In the genomic region with DNA sequence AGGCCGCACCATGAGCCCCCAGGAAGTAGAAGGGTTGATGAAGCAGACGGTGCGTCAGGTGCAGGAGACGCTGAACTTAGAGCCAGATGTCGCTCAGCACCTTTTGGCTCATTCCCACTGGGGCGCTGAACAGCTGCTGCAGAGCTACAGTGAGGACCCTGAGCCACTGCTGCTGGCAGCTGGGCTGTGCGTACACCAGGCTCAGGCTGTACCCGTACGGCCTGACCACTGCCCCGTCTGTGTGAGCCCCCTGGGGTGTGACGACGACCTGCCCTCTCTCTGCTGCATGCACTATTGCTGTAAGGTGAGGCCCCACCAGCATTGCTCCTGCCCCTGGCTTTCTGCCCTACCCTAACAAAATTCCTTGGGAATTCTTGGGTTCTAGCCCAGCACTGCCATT, we compare ENCODE assay signal across 21 cellular contexts. TPM values are rescaled to one million over a fixed set of nuclear protein-coding genes. Genes with fewer than 3 reads are reported as not detected.
A peak's percentile ranks its signal among the peaks of the same experiment; 100 is the strongest.
DNase-seq lines count a peak whose midpoint lies in the region; ATAC-seq, FAIRE-seq and TF ChIP-seq lines count a peak whose summit lies in the region.
"Had no signal": no experiment of that assay in that cellular context is flagged by ENCODE, and none has a peak within 500 bp of the region (broad histone marks: within the 10 kb centered on the region; RNA-seq: fewer than 3 reads in every experiment).

No MANE protein-coding gene starts in this region.

- no peak for TF ChIP-seq EP300 in K562 (IDR thresholded peaks at IDR 0.05; ENCODE audit: low read length)

- no peak overlapping the region for H3K4me2 ChIP-seq in K562 (ENCODE audit: insufficient read depth, low read length)
- H3K4me2 ChIP-seq: BLaER1 treated with 17β-estradiol and CSF1 and Interleukin-3, amounts not matched to agents 10 nM and 100 nM; GM23338 had no signal

- ATAC-seq in K562, result no peak
- ATAC-seq in stimulated activated effector memory CD8-positive, alpha-beta T cell treated with anti-CD3 and anti-CD28 coated beads, Interleukin-12 subunit alpha, Interleukin-12 subunit beta, amount 100 ng/mL, for 72 hours, result peak; percentile 17
- ATAC-seq: CD8-positive, alpha-beta T cell; GM23338 had no signal

- no peaks in the 10 kb centered on the region for H3K36me3 ChIP-seq in K562 (ENCODE audit: control insufficient read depth, insufficient read depth, low read length)

- no peaks in the 10 kb centered on the region for H3K27me3 ChIP-seq in K562 (ENCODE audit: control insufficient read depth in 2 of 2, insufficient read depth in 2 of 2, low read length in 2 of 2)
- H3K27me3 ChIP-seq: BLaER1 treated with 17β-estradiol and CSF1 and Interleukin-3, amounts not matched to agents 10 nM and 100 nM had no signal

- no peaks in the 10 kb centered on the region for H3K79me2 ChIP-seq in K562 (ENCODE audit: control insufficient read depth, insufficient read depth, low read length)

- no peaks in the 10 kb centered on the region for H3K9me3 Mint-ChIP-seq in stimulated activated effector memory CD8-positive, alpha-beta T cell treated with anti-CD3 and anti-CD28 coated beads, Interleukin-12 subunit alpha, Interleukin-12 subunit beta, amount 100 ng/mL, for 72 hours
- H3K9me3 Mint-ChIP-seq: CD8-positive, alpha-beta T cell; GM23338 had no signal

- no peak overlapping the region for H3K4me3 Mint-ChIP-seq in stimulated activated effector memory CD8-positive, alpha-beta T cell treated with anti-CD3 and anti-CD28 coated beads, Interleukin-12 subunit alpha, Interleukin-12 subunit beta, amount 100 ng/mL, for 72 hours
- H3K4me3 Mint-ChIP-seq: CD8-positive, alpha-beta T cell; GM23338 had no signal

- H3K9ac ChIP-seq in K562 (ENCODE audit: insufficient read depth in 1 of 2, low read depth in 2 of 2, low read length in 2 of 2), result peak overlapping the region in 1 of 2 experiments; percentile 61; a peak in 2 of 4 replicates
- H3K9ac ChIP-seq: BLaER1 treated with 17β-estradiol and CSF1 and Interleukin-3, amounts not matched to agents 10 nM and 100 nM had no signal

- TF ChIP-seq POLR2A in K562 (conservative IDR thresholded peaks at IDR 0.05), result no peak

- in situ Hi-C loops in K562 (cut with MboI), result no loop called here

- no peaks in the 10 kb centered on the region for H3K9me3 ChIP-seq in K562 (replicated peaks; ENCODE audit: control insufficient read depth, insufficient read depth, low read depth, low read length)
- H3K9me3 ChIP-seq: BLaER1 treated with 17β-estradiol and CSF1 and Interleukin-3, amounts not matched to agents 10 nM and 100 nM had no signal

- no TSS peak for BruUV-seq in K562 (replicated peaks; lab: Mats Ljungman, UMichigan)

- peaks cover 12 to 25% of the 10 kb centered on the region in 2 experiments; a peak in 4 of 5 replicates for H3K4me1 ChIP-seq in K562 (replicated peaks in 1 of 2; ENCODE audit: control insufficient read depth in 2 of 2, insufficient read depth in 2 of 2, low read length in 2 of 2)

- POLR2A ChIA-PET in K562 (lab: Yijun Ruan, JAX) (interaction anchor here (0.7 to 10.7 kb wide), 4 partner anchors 10 to 34 kb away, joined by 3 to 118 read pairs (median 6); a partner anchor contains a TSS), GM10248 (lab: Yijun Ruan, JAX) (no interaction called here)

- WGBS in K562 (ENCODE audit: insufficient coverage, low coverage, missing lambda C conversion rate), result 63% methylated on average over 12 of the region's 12 CpGs

- DNase-seq in DMS 273 treated with DMSO at 0.1 percent for 48 hours (lab: John Stamatoyannopoulos, UW) (peak; percentile 65), NCI-H1694 (lab: John Stamatoyannopoulos, UW) (peak; percentile 35), K562 (ENCODE audit: extremely low read depth in 1 of 4, low spot score in 3 of 4) (no peak), GM10248 (ENCODE audit: extremely low spot score) (no peak), DMS53 treated with DMSO at 0.1 percent for 48 hours (lab: John Stamatoyannopoulos, UW; ENCODE audit: unreplicated experiment) (no peak), SIG-M5 treated with dmso at 0.1 percent for 504 hours (lab: John Stamatoyannopoulos, UW; ENCODE audit: unreplicated experiment) (no peak)
- no peak for DNase-seq in stimulated activated effector memory CD8-positive, alpha-beta T cell treated with anti-CD3 and anti-CD28 coated beads, Interleukin-12 subunit alpha, Interleukin-12 subunit beta, amount 100 ng/mL, for 72 hours (ENCODE audit: low spot score in 2 of 2)
- DNase-seq: CD8-positive, alpha-beta T cell; DND-41; KBM-7; MV-4-11; NCI-H187 treated with DMSO at 0.1 percent for 48 hours; NCI-H345; SIG-M5; T-helper 1 cell had no signal

- peaks cover 35% of the 10 kb centered on the region for H3K36me3 Mint-ChIP-seq in stimulated activated effector memory CD8-positive, alpha-beta T cell treated with anti-CD3 and anti-CD28 coated beads, Interleukin-12 subunit alpha, Interleukin-12 subunit beta, amount 100 ng/mL, for 72 hours

- CTCF ChIA-PET in K562 (lab: Yijun Ruan, JAX; ENCODE audit: low intra/inter-chr PET ratio) (no interaction called here), GM10248 (lab: Yijun Ruan, JAX) (interaction anchor here (1.0 to 1.1 kb wide), 2 partner anchors 8 to 12 kb away, joined by 5 to 6 read pairs; a partner anchor contains a TSS)

- H3K27ac Mint-ChIP-seq in stimulated activated effector memory CD8-positive, alpha-beta T cell treated with anti-CD3 and anti-CD28 coated beads, Interleukin-12 subunit alpha, Interleukin-12 subunit beta, amount 100 ng/mL, for 72 hours, result peak overlapping the region; percentile 34
- H3K27ac Mint-ChIP-seq: GM23338 had no signal

- no peak for TF ChIP-seq RAD21 in K562 (CRISPR knock-in tag; conservative IDR thresholded peaks at IDR 0.05 in 1 of 2, IDR thresholded peaks at IDR 0.05 in 1 of 2)

- H4K20me1 ChIP-seq in K562 (replicated peaks; ENCODE audit: control insufficient read depth, insufficient read depth, low read length), result no peaks in the 10 kb centered on the region
- H4K20me1 ChIP-seq: BLaER1 treated with 17β-estradiol and CSF1 and Interleukin-3, amounts not matched to agents 10 nM and 100 nM had no signal

- H3K9me1 ChIP-seq in K562 (ENCODE audit: control insufficient read depth, insufficient read depth, low read length), result no peaks in the 10 kb centered on the region

- H3K27ac ChIP-seq in K562 (ENCODE audit: extremely low read depth, low read depth, low read length), result no peak overlapping the region
- H3K27ac ChIP-seq: BLaER1 treated with 17β-estradiol and CSF1 and Interleukin-3, amounts not matched to agents 10 nM and 100 nM; RWPE1 had no signal

- FAIRE-seq in K562 (lab: Jason Lieb, UNC), result no peak
- FAIRE-seq: D721Med, G401.6, GM19239 had no signal

- peaks cover 9% of the 10 kb centered on the region for H3K4me1 Mint-ChIP-seq in stimulated activated effector memory CD8-positive, alpha-beta T cell treated with anti-CD3 and anti-CD28 coated beads, Interleukin-12 subunit alpha, Interleukin-12 subunit beta, amount 100 ng/mL, for 72 hours

- H2AFZ ChIP-seq in K562 (ENCODE audit: low read depth, low read length), result no peak overlapping the region
- H2AFZ ChIP-seq: GM23338 had no signal

- no peak overlapping the region for H3K4me3 ChIP-seq in K562
- H3K4me3 ChIP-seq: BLaER1 treated with 17β-estradiol and CSF1 and Interleukin-3, amounts not matched to agents 10 nM and 100 nM; GM23338 had no signal

- intact Hi-C loops in K562 (cut with micrococcal nuclease), result no loop called here

- no peak for TF ChIP-seq CTCF in K562 (IDR thresholded peaks at IDR 0.05 in 2 of 3, conservative IDR thresholded peaks at IDR 0.05 in 1 of 3; ENCODE audit: insufficient read depth in 2 of 3, low read depth in 1 of 3, low read length in 3 of 3)
- no peak for TF ChIP-seq CTCF in GM10248 (IDR thresholded peaks at IDR 0.05; ENCODE audit: control extremely low read depth, extremely low read depth, low read depth, missing control alignments)

RNA-seq across cellular contexts. Expression of a gene that starts 13.1 kb away (rescaled TPM):
- 41.0 and 115 TPM in 2 replicates for total RNA-seq in K562 (2011; cell fraction: chromatin; rRNA removed; ENCODE audit: low replicate concordance)
- 111 and 120 TPM in 2 replicates for total RNA-seq in K562 (2011; cell fraction: nucleolus; rRNA removed)
- total RNA-seq in K562 (2011; cell fraction: nucleoplasm; rRNA removed), result 76.8 and 84.6 TPM in 2 replicates
- total RNA-seq in K562 (2014; rRNA removed), result 237 and 302 TPM in 2 replicates
- total RNA-seq in K562 (2014; rRNA removed; fragmentation: Illumina TruSeq; extraction: Trizol), result 25.7 and 32.4 TPM in 2 replicates
- total RNA-seq in K562 (2015; rRNA removed; fragmentation: Illumina TruSeq; extraction: Trizol), result 67.7 and 68.7 TPM in 2 replicates
- 127 and 140 TPM in 2 replicates for total RNA-seq in K562 (2021)
- polyA plus RNA-seq in K562 (2011; rRNA removed), result 136 and 161 TPM in 2 replicates
- 293 and 491 TPM in 2 replicates for polyA plus RNA-seq in K562 (2011; cell fraction: cytosol; rRNA removed)
- 149 and 187 TPM in 2 replicates for polyA plus RNA-seq in K562 (2011; cell fraction: nucleus; rRNA removed)
- 197 and 211 TPM in 2 replicates for polyA plus RNA-seq in K562 (2012)
- 48.8 and 72.3 TPM in 2 replicates for polyA plus RNA-seq in K562 (2014; fragmentation: Illumina TruSeq; extraction: Trizol)
- polyA plus RNA-seq in K562 (2014; fragmentation: Nextera tagmentation; extraction: Ambion mirVana), result 10 to 100 TPM in 1 of 2 experiments, 1 to 10 TPM in 1; 7.3 to 13.9 TPM
- 300 and 346 TPM in 2 replicates for polyA plus RNA-seq in K562 (2014; rRNA removed)
- 23.2 and 30.5 TPM in 2 replicates for polyA minus RNA-seq in K562 (2011; rRNA and poly(A)+ RNA removed)
- polyA minus RNA-seq in K562 (2011; cell fraction: cytosol; rRNA and poly(A)+ RNA removed), result 26.2 and 27.7 TPM in 2 replicates
- polyA minus RNA-seq in K562 (2011; cell fraction: nucleus; rRNA and poly(A)+ RNA removed), result 26.3 and 34.4 TPM in 2 replicates

RNA-seq across cellular contexts. Expression of a gene that starts 27.1 kb away (rescaled TPM):
- total RNA-seq in K562 (2011; cell fraction: chromatin; rRNA removed; ENCODE audit: low replicate concordance), result 0.07 TPM in 1 of 2 replicates, not detected in the other
- under 0.01 TPM in 1 of 2 replicates, not detected in the other for total RNA-seq in K562 (2011; cell fraction: nucleolus; rRNA removed)
- total RNA-seq in K562 (2011; cell fraction: nucleoplasm; rRNA removed), result 0.07 TPM in 1 of 2 replicates, not detected in the other
- total RNA-seq in K562 (2014; rRNA removed), result not detected in 2 replicates
- not detected in 2 replicates for total RNA-seq in K562 (2014; rRNA removed; fragmentation: Illumina TruSeq; extraction: Trizol)
- not detected in 2 replicates for total RNA-seq in K562 (2015; rRNA removed; fragmentation: Illumina TruSeq; extraction: Trizol)
- not detected in 2 replicates for total RNA-seq in K562 (2021)
- polyA plus RNA-seq in K562 (2011; rRNA removed), result not detected in 2 replicates
- polyA plus RNA-seq in K562 (2011; cell fraction: cytosol; rRNA removed), result not detected in 2 replicates
- polyA plus RNA-seq in K562 (2011; cell fraction: nucleus; rRNA removed), result not detected in 2 replicates
- 0.01 TPM in 1 of 2 replicates, not detected in the other for polyA plus RNA-seq in K562 (2012)
- polyA plus RNA-seq in K562 (2014; fragmentation: Illumina TruSeq; extraction: Trizol), result not detected in 2 replicates
- polyA plus RNA-seq in K562 (2014; fragmentation: Nextera tagmentation; extraction: Ambion mirVana), result not detected
- not detected in 2 replicates for polyA plus RNA-seq in K562 (2014; rRNA removed)
- polyA minus RNA-seq in K562 (2011; rRNA and poly(A)+ RNA removed), result not detected in 2 replicates
- not detected in 2 replicates for polyA minus RNA-seq in K562 (2011; cell fraction: cytosol; rRNA and poly(A)+ RNA removed)
- under 0.01 TPM in 1 of 2 replicates, not detected in the other for polyA minus RNA-seq in K562 (2011; cell fraction: nucleus; rRNA and poly(A)+ RNA removed)

RNA-seq across cellular contexts. Expression of a gene that starts 34.2 kb away (rescaled TPM):
- 74.5 and 153 TPM in 2 replicates for total RNA-seq in K562 (2011; cell fraction: chromatin; rRNA removed; ENCODE audit: low replicate concordance)
- 62.1 and 70.9 TPM in 2 replicates for total RNA-seq in K562 (2011; cell fraction: nucleolus; rRNA removed)
- total RNA-seq in K562 (2011; cell fraction: nucleoplasm; rRNA removed), result 62.3 and 69.4 TPM in 2 replicates
- 6.5 and 8.6 TPM in 2 replicates for total RNA-seq in K562 (2014; rRNA removed)
- total RNA-seq in K562 (2014; rRNA removed; fragmentation: Illumina TruSeq; extraction: Trizol), result 4.1 and 5.8 TPM in 2 replicates
- 7.4 and 7.5 TPM in 2 replicates for total RNA-seq in K562 (2015; rRNA removed; fragmentation: Illumina TruSeq; extraction: Trizol)
- 10.0 and 13.4 TPM in 2 replicates for total RNA-seq in K562 (2021)
- polyA plus RNA-seq in K562 (2011; rRNA removed), result 7.0 and 13.5 TPM in 2 replicates
- polyA plus RNA-seq in K562 (2011; cell fraction: cytosol; rRNA removed), result 5.8 and 6.2 TPM in 2 replicates
- polyA plus RNA-seq in K562 (2011; cell fraction: nucleus; rRNA removed), result 82.8 and 102 TPM in 2 replicates
- 10.1 and 29.2 TPM in 2 replicates for polyA plus RNA-seq in K562 (2012)
- polyA plus RNA-seq in K562 (2014; fragmentation: Illumina TruSeq; extraction: Trizol), result 6.2 and 6.6 TPM in 2 replicates
- under 1 TPM; 0.50 to 0.51 TPM for polyA plus RNA-seq in K562 (2014; fragmentation: Nextera tagmentation; extraction: Ambion mirVana)
- polyA plus RNA-seq in K562 (2014; rRNA removed), result 9.7 and 20.7 TPM in 2 replicates
- polyA minus RNA-seq in K562 (2011; rRNA and poly(A)+ RNA removed), result 7.7 and 10.8 TPM in 2 replicates
- polyA minus RNA-seq in K562 (2011; cell fraction: cytosol; rRNA and poly(A)+ RNA removed), result 3.4 and 6.3 TPM in 2 replicates
- 18.6 and 30.8 TPM in 2 replicates for polyA minus RNA-seq in K562 (2011; cell fraction: nucleus; rRNA and poly(A)+ RNA removed)

RNA-seq across cellular contexts. Expression of a gene that starts 45.1 kb away (rescaled TPM):
- 13.7 and 28.2 TPM in 2 replicates for total RNA-seq in K562 (2011; cell fraction: chromatin; rRNA removed; ENCODE audit: low replicate concordance)
- 20.1 and 23.2 TPM in 2 replicates for total RNA-seq in K562 (2011; cell fraction: nucleolus; rRNA removed)
- total RNA-seq in K562 (2011; cell fraction: nucleoplasm; rRNA removed), result 23.9 and 30.5 TPM in 2 replicates
- total RNA-seq in K562 (2014; rRNA removed) (24.6 and 31.5 TPM in 2 replicates), K562 (2014; rRNA removed; fragmentation: Illumina TruSeq; extraction: Trizol) (11.1 and 12.6 TPM in 2 replicates), K562 (2015; rRNA removed; fragmentation: Illumina TruSeq; extraction: Trizol) (19.4 and 20.1 TPM in 2 replicates), K562 (2021) (32.7 and 37.0 TPM in 2 replicates)
- polyA plus RNA-seq in K562 (2011; rRNA removed) (25.3 and 29.5 TPM in 2 replicates), K562 (2014; fragmentation: Illumina TruSeq; extraction: Trizol) (29.8 and 35.8 TPM in 2 replicates), K562 (2014; fragmentation: Nextera tagmentation; extraction: Ambion mirVana) (1 to 10 TPM; 2.5 to 2.8 TPM), K562 (2014; rRNA removed) (28.4 and 32.2 TPM in 2 replicates)
- 39.3 and 67.9 TPM in 2 replicates for polyA plus RNA-seq in K562 (2011; cell fraction: cytosol; rRNA removed)
- polyA plus RNA-seq in K562 (2011; cell fraction: nucleus; rRNA removed), result 41.4 and 58.3 TPM in 2 replicates
- polyA plus RNA-seq in K562 (2012), result 35.4 TPM in 2 replicates
- polyA minus RNA-seq in K562 (2011; rRNA and poly(A)+ RNA removed), result 16.6 and 31.6 TPM in 2 replicates
- 23.6 and 23.7 TPM in 2 replicates for polyA minus RNA-seq in K562 (2011; cell fraction: cytosol; rRNA and poly(A)+ RNA removed)
- 11.4 and 14.8 TPM in 2 replicates for polyA minus RNA-seq in K562 (2011; cell fraction: nucleus; rRNA and poly(A)+ RNA removed)

Comparison
In these comparisons a context has a peak if more than half of its experiments do, and no peak if none do; other contexts are left out.
1. DNase-seq: peak in DMS 273 treated with DMSO at 0.1 percent for 48 hours (single experiment) and NCI-H1694 (single experiment); none in K562 (0 of 4), stimulated activated effector memory CD8-positive, alpha-beta T cell treated with anti-CD3 and anti-CD28 coated beads, Interleukin-12 subunit alpha, Interleukin-12 subunit beta, amount 100 ng/mL, for 72 hours (0 of 2), GM10248 (single experiment), DMS53 treated with DMSO at 0.1 percent for 48 hours (single experiment) and SIG-M5 treated with dmso at 0.1 percent for 504 hours (single experiment).